In the genomic region with DNA sequence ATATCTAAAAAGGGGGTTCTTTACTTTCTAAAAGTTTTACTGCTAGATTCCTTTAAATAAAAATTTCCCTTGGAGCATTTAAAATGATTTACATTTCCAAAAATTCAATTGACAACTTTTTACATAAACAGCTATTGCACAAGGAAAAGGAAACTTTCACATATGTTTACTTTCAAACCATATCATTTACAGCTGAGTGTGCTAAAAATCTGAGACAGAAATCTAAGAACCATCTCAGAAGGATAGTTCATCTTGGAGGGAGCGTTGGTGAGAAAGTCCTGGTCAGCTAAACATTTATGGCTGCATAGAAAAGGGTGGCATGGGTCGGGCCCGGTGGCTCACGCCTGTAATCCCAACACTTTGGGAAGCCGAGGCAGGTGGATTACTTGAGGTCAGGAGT, we compare ENCODE assay signal across 9 cellular contexts.
"Had no signal": no experiment of that assay in that cellular context is flagged by ENCODE, and none has a peak within 500 bp of the region (broad histone marks: within the 10 kb centered on the region; RNA-seq: fewer than 3 reads in every experiment).

No MANE protein-coding gene starts in this region.

- H3K4me2 ChIP-seq: KMS-11 had no signal

- ATAC-seq: HCT116 had no signal

- H2AFZ ChIP-seq: GM23248 had no signal

- H3K4me3 Mint-ChIP-seq: HFFc6 had no signal

- H3K27ac Mint-ChIP-seq: HFFc6 had no signal

- FAIRE-seq: HTR-8/SVneo had no signal

- DNase-seq: GM23248, GOT3, H7, HFFc6, KBM-7 had no signal

- H3K4me3 ChIP-seq: GM23248, HAP-1 had no signal

- H3K36me3 ChIP-seq: HAP-1 had no signal

- H3K4me1 ChIP-seq: HAP-1 had no signal

- H3K27ac ChIP-seq: GM23248, KMS-11 had no signal

- H3K9ac ChIP-seq: GM23248, KMS-11 had no signal

- H3K9me3 ChIP-seq: HAP-1 had no signal
